Comparison of ENCODE assay signal across 25 cellular contexts in the genomic region with DNA sequence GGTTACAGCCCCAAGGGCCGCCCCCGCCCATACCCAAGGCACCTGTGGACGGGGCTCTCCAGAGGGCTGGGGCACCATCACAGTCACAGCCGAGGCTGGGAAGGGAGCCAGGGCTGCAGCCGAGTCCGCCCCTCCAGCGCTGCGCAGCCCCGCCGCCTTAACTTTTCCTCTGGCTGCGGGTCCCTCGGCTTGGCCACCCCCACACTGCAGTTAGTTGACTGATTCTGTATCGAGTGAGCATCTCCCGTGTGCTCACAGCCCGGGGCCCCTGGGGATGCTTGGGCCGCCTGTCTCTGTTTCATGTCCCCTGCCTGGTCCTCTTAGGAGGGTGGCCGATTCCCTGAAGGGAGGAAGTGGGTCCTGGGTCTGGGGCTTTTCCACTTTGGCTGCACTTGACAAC. TPM values are rescaled to one million over a fixed set of nuclear protein-coding genes. Genes with fewer than 3 reads are reported as not detected.
A peak's percentile ranks its signal among the peaks of the same experiment; 100 is the strongest.
DNase-seq lines count a peak whose midpoint lies in the region; ATAC-seq and TF ChIP-seq lines count a peak whose summit lies in the region.
"Had no signal": no experiment of that assay in that cellular context is flagged by ENCODE, and none has a peak within 500 bp of the region (broad histone marks: within the 10 kb centered on the region; RNA-seq: fewer than 3 reads in every experiment).

No MANE protein-coding gene starts in this region.

- H3K4me3 Mint-ChIP-seq in activated CD4-positive, alpha-beta T cell treated with anti-CD3 and anti-CD28 coated beads, Interleukin-2, amount 10 ng/mL, durations not matched to agents 7 days and 5 days = no peak overlapping the region
- H3K4me3 Mint-ChIP-seq: activated CD4-positive, alpha-beta T cell treated with anti-CD3 and anti-CD28 coated beads for 36 hours; activated T-cell treated with anti-CD3 and anti-CD28 coated beads, Interleukin-2, amount 50 U/mL, for 4 hours; CD4-positive, alpha-beta T cell; neural progenitor cell; stimulated activated memory B cell treated with anti-CD40 and anti-IgM and Interleukin-4, amounts not matched to agents 10 μg/mL and 1 μg/mL and 100 μg/mL, for 72 hours had no signal

- H3K9ac ChIP-seq in GM23248 = peak overlapping the region; percentile 84
- H3K9ac ChIP-seq: neural progenitor cell had no signal

- in situ Hi-C loops in GM23248 (cut with MboI) = no loop called here

- H3K27ac Mint-ChIP-seq in activated CD4-positive, alpha-beta T cell treated with anti-CD3 and anti-CD28 coated beads, Interleukin-2, amount 10 ng/mL, durations not matched to agents 7 days and 5 days = no peak overlapping the region
- H3K27ac Mint-ChIP-seq: stimulated activated memory B cell treated with anti-CD40 and anti-IgM and Interleukin-4, amounts not matched to agents 10 μg/mL and 1 μg/mL and 100 μg/mL, for 72 hours had no signal

- peak overlapping the region; percentile 99 for H3K27ac ChIP-seq in GM23248
- H3K27ac ChIP-seq in KOPT-K1 (ENCODE audit: low read depth, low read length, poor library complexity, severe bottlenecking) = peak overlapping the region; percentile 99
- H3K27ac ChIP-seq in suprapubic skin = peak overlapping the region; percentile 81
- H3K27ac ChIP-seq: epithelial cell of prostate, neural progenitor cell, PC-9 had no signal

- peaks cover 24% of the 10 kb centered on the region for H3F3A ChIP-seq in GM23248 (ENCODE audit: insufficient read depth)

- H3K4me3 ChIP-seq in GM23248 (no peak overlapping the region), suprapubic skin (no peak overlapping the region)
- H3K4me3 ChIP-seq: neural progenitor cell, PC-9, sigmoid colon had no signal

- peaks cover 2% of the 10 kb centered on the region for H3K36me3 Mint-ChIP-seq in activated CD4-positive, alpha-beta T cell treated with anti-CD3 and anti-CD28 coated beads, Interleukin-2, amount 10 ng/mL, durations not matched to agents 7 days and 5 days (ENCODE audit: low read depth)

- H3K4me1 ChIP-seq in GM23248 (ENCODE audit: insufficient read depth) = peaks cover 34% of the 10 kb centered on the region
- H3K4me1 ChIP-seq in suprapubic skin = peaks cover 21% of the 10 kb centered on the region
- H3K4me1 ChIP-seq: neural progenitor cell had no signal

- intact Hi-C loops in left ventricle myocardium superior (cut with micrococcal nuclease) = no loop called here

- peaks cover 4% of the 10 kb centered on the region for H3K9me3 Mint-ChIP-seq in activated CD4-positive, alpha-beta T cell treated with anti-CD3 and anti-CD28 coated beads, Interleukin-2, amount 10 ng/mL, durations not matched to agents 7 days and 5 days
- H3K9me3 Mint-ChIP-seq: activated T-cell treated with anti-CD3 and anti-CD28 coated beads, Interleukin-2, amount 50 U/mL, for 4 hours; CD4-positive, alpha-beta T cell; stimulated activated memory B cell treated with anti-CD40 and anti-IgM and Interleukin-4, amounts not matched to agents 10 μg/mL and 1 μg/mL and 100 μg/mL, for 72 hours; T-helper 2 cell treated with Interferon-gamma antibody and Interleukin-4, amounts not matched to agents 5 μg/mL and 100 μg/mL, for 36 hours had no signal

- POLR2A ChIA-PET in activated CD4-positive, alpha-beta T cell treated with anti-CD3 and anti-CD28 coated beads, Interleukin-2, amount 10 ng/mL, durations not matched to agents 7 days and 5 days (lab: Charles Lee) = no interaction called here

- TF ChIP-seq EP300 in suprapubic skin (IDR thresholded peaks at IDR 0.05) = no peak

- CTCF ChIA-PET in activated CD4-positive, alpha-beta T cell treated with anti-CD3 and anti-CD28 coated beads, Interleukin-2, amount 10 ng/mL, durations not matched to agents 7 days and 5 days (lab: Charles Lee) = interaction anchor here (1.5 kb wide), 1 partner anchor 16 kb away, joined by 3 read pairs; no protein-coding TSS in a partner anchor

- DNase-seq in GM23248 = peak; percentile 64
- DNase-seq in left ventricle myocardium superior = peak; percentile 54
- peak in 1 of 2 donors; percentile 67 for DNase-seq in suprapubic skin (ENCODE audit: low spot score in 2 of 2)
- DNase-seq in epidermal melanocyte (ENCODE audit: insufficient read length, low spot score) = no peak
- no peak for DNase-seq in activated CD4-positive, alpha-beta T cell treated with anti-CD3 and anti-CD28 coated beads, Interleukin-2, amount 10 ng/mL, durations not matched to agents 7 days and 5 days
- DNase-seq: activated CD4-positive, alpha-beta T cell treated with anti-CD3 and anti-CD28 coated beads for 36 hours; activated naive CD4-positive, alpha-beta T cell; activated T-cell treated with anti-CD3 and anti-CD28 coated beads, Interleukin-2, amount 50 U/mL, for 4 hours; CD4-positive, alpha-beta T cell; DMS 273 treated with DMSO at 0.1 percent for 48 hours; kidney glomerular epithelial cell; NCI-H1092; NCI-H1694 treated with DMSO at 0.1 percent for 48 hours; PC-9; SHP77 treated with DMSO at 0.1 percent for 48 hours; sigmoid colon; stimulated activated CD4-positive, alpha-beta T cell treated with anti-CD3 and anti-CD28 coated beads, Interleukin-4, amount 100 ng/mL, for 4 hours; substantia nigra had no signal

- WGBS in GM23248 (ENCODE audit: low coverage in 1 of 2, low lambda C conversion rate in 2 of 2, missing lambda C conversion rate in 2 of 2), 2 experiments = 8 to 16% methylated on average over 16 of the region's 17 CpGs
- whole genome bisulfite sequencing in suprapubic skin = 54% methylated on average over 6 of the region's 17 CpGs

- H2AFZ ChIP-seq in GM23248 = peak overlapping the region; percentile 81
- H2AFZ ChIP-seq: neural progenitor cell, PC-9 had no signal

- H3K9me3 ChIP-seq in GM23248 (ENCODE audit: low read depth) (no peaks in the 10 kb centered on the region), KOPT-K1 (ENCODE audit: insufficient read depth, low read length, poor library complexity, severe bottlenecking) (no peaks in the 10 kb centered on the region), suprapubic skin (no peaks in the 10 kb centered on the region)
- H3K9me3 ChIP-seq: sigmoid colon had no signal

- ATAC-seq in left ventricle myocardium superior (peak; percentile 4), HG03139 (IDR thresholded peaks at IDR 0.05; ENCODE audit: unreplicated experiment) (no peak), GM18861 (IDR thresholded peaks at IDR 0.05; ENCODE audit: unreplicated experiment) (no peak)
- ATAC-seq: activated CD4-positive, alpha-beta T cell treated with anti-CD3 and anti-CD28 coated beads for 36 hours; activated T-cell treated with anti-CD3 and anti-CD28 coated beads, Interleukin-2, amount 50 U/mL, for 4 hours; stimulated activated memory B cell treated with anti-CD40 and anti-IgM and Interleukin-4, amounts not matched to agents 10 μg/mL and 1 μg/mL and 100 μg/mL, for 72 hours had no signal

- peaks cover 36% of the 10 kb centered on the region for H3K4me1 Mint-ChIP-seq in activated CD4-positive, alpha-beta T cell treated with anti-CD3 and anti-CD28 coated beads, Interleukin-2, amount 10 ng/mL, durations not matched to agents 7 days and 5 days

- H3K27me3 Mint-ChIP-seq in activated CD4-positive, alpha-beta T cell treated with anti-CD3 and anti-CD28 coated beads, Interleukin-2, amount 10 ng/mL, durations not matched to agents 7 days and 5 days = peaks cover 2% of the 10 kb centered on the region
- H3K27me3 Mint-ChIP-seq: activated CD4-positive, alpha-beta T cell treated with anti-CD3 and anti-CD28 coated beads for 36 hours; CD4-positive, alpha-beta T cell; stimulated activated memory B cell treated with anti-CD40 and anti-IgM and Interleukin-4, amounts not matched to agents 10 μg/mL and 1 μg/mL and 100 μg/mL, for 72 hours had no signal

- H3K4me2 ChIP-seq in GM23248 (ENCODE audit: unreplicated experiment) = peak overlapping the region; percentile 70
- H3K4me2 ChIP-seq: neural progenitor cell, PC-9 had no signal

- no peak for TF ChIP-seq CTCF in suprapubic skin (IDR thresholded peaks at IDR 0.05)

- H3K9me2 ChIP-seq in GM23248 (ENCODE audit: insufficient read depth) = no peaks in the 10 kb centered on the region

- H3K36me3 ChIP-seq in GM23248 (ENCODE audit: low read depth) (no peaks in the 10 kb centered on the region), KOPT-K1 (ENCODE audit: insufficient read depth, low read length) (no peaks in the 10 kb centered on the region), suprapubic skin (no peaks in the 10 kb centered on the region)
- H3K36me3 ChIP-seq: neural progenitor cell, sigmoid colon had no signal

- no peaks in the 10 kb centered on the region for H3K27me3 ChIP-seq in GM23248 (replicated peaks; ENCODE audit: insufficient read depth)
- no peaks in the 10 kb centered on the region for H3K27me3 ChIP-seq in suprapubic skin
- H3K27me3 ChIP-seq: neural progenitor cell, sigmoid colon had no signal

- H3K79me2 ChIP-seq in GM23248 (ENCODE audit: insufficient read depth) = no peaks in the 10 kb centered on the region

- no peak for TF ChIP-seq POLR2A in suprapubic skin (IDR thresholded peaks at IDR 0.05)

- H4K20me1 ChIP-seq in GM23248 (ENCODE audit: insufficient read depth) = no peaks in the 10 kb centered on the region

RNA-seq across cellular contexts. Expression of a gene that starts 33.7 kb away (rescaled TPM):
- 23.9 and 30.2 TPM in 2 replicates for total RNA-seq in GM23248 (2014; rRNA removed; shearing (Covaris generic))
- polyA plus RNA-seq in GM23248 (2016; fragmentation: Nextera tagmentation; extraction: Ambion mirVana) = 6.5 and 9.0 TPM in 2 replicates
- total RNA-seq in left ventricle myocardium superior (23.4 TPM), suprapubic skin (10 to 100 TPM in 1 of 4 donors, 1 to 10 TPM in 3; 4.3 to 11.3 (median 7.1) TPM)
- total RNA-seq in activated CD4-positive, alpha-beta T cell treated with anti-CD3 and anti-CD28 coated beads, Interleukin-2, amount 10 ng/mL, durations not matched to agents 7 days and 5 days = 10 to 100 TPM; 18.6 to 23.0 TPM

Comparison
In these comparisons a context has a peak if more than half of its experiments do, and no peak if none do; other contexts are left out.
1. DNase-seq: peak in GM23248 (single experiment) and left ventricle myocardium superior (single experiment); none in epidermal melanocyte (single experiment) and activated CD4-positive, alpha-beta T cell treated with anti-CD3 and anti-CD28 coated beads, Interleukin-2, amount 10 ng/mL, durations not matched to agents 7 days and 5 days (single experiment).
2. Peak in every context shown above with its lines, with median percentiles within 50 percentile points of each other: H3K27ac ChIP-seq.